Comparison of ENCODE assay signal across 19 cellular contexts in genomic region chr20:51374961-51375360, GRCh38.
DNase-seq lines count a peak whose midpoint lies in the region; ATAC-seq, FAIRE-seq and TF ChIP-seq lines count a peak whose summit lies in the region.
"Had no signal": no experiment of that assay in that cellular context is flagged by ENCODE, and none has a peak within 500 bp of the region (broad histone marks: within the 10 kb centered on the region; RNA-seq: fewer than 3 reads in every experiment).

No MANE protein-coding gene starts in this region.

- H3K4me1 ChIP-seq in left ventricle myocardium inferior (peaks cover 26% of the 10 kb centered on the region), K562 (replicated peaks in 1 of 2; ENCODE audit: control insufficient read depth in 2 of 2, insufficient read depth in 2 of 2, low read length in 2 of 2) (peaks cover 41 to 50% of the 10 kb centered on the region in 2 experiments), hepatocyte (ENCODE audit: insufficient read depth) (peaks cover 4% of the 10 kb centered on the region), prostate gland (replicated peaks) (no peaks in the 10 kb centered on the region)

- H3K36me3 Mint-ChIP-seq in stimulated activated memory B cell treated with anti-CD40 and anti-IgM and Interleukin-4, amounts not matched to agents 10 μg/mL and 1 μg/mL and 100 μg/mL, for 72 hours, result peaks cover 10% of the 10 kb centered on the region

- DNase-seq in cardiac septum (ENCODE audit: low spot score) (peak; percentile 69), left ventricle myocardium inferior (no peak), K562 (ENCODE audit: extremely low read depth in 1 of 4, low spot score in 3 of 4) (no peak), hepatocyte (ENCODE audit: low spot score) (no peak), prostate gland (ENCODE audit: low spot score) (no peak), NCI-H774 (lab: John Stamatoyannopoulos, UW) (no peak)
- DNase-seq: 8988T; CD8-positive, alpha-beta T cell; DND-41; KBM-7; NCI-H1092 treated with DMSO at 0.1 percent for 48 hours; NCI-H1436 treated with DMSO at 0.1 percent for 48 hours; NCI-H1930 had no signal

- no peaks in the 10 kb centered on the region for H3K27me3 Mint-ChIP-seq in stimulated activated memory B cell treated with anti-CD40 and anti-IgM and Interleukin-4, amounts not matched to agents 10 μg/mL and 1 μg/mL and 100 μg/mL, for 72 hours

- H3K4me3 ChIP-seq in left ventricle myocardium inferior (no peak overlapping the region), K562 (no peak overlapping the region), hepatocyte (no peak overlapping the region), prostate gland (no peak overlapping the region)
- H3K4me3 ChIP-seq: BLaER1 treated with 17β-estradiol and CSF1 and Interleukin-3, amounts not matched to agents 10 nM and 100 nM; GM12878 had no signal

- H3K36me3 ChIP-seq in left ventricle myocardium inferior (no peaks in the 10 kb centered on the region), K562 (ENCODE audit: control insufficient read depth, insufficient read depth, low read length) (no peaks in the 10 kb centered on the region), hepatocyte (replicated peaks; ENCODE audit: insufficient read depth, low read depth) (no peaks in the 10 kb centered on the region), prostate gland (no peaks in the 10 kb centered on the region)
- H3K36me3 ChIP-seq: BLaER1 treated with 17β-estradiol and CSF1 and Interleukin-3, amounts not matched to agents 10 nM and 100 nM had no signal

- H3K9ac ChIP-seq in K562 (ENCODE audit: insufficient read depth in 1 of 2, low read depth in 2 of 2, low read length in 2 of 2), result no peak overlapping the region
- H3K9ac ChIP-seq: BLaER1 treated with 17β-estradiol and CSF1 and Interleukin-3, amounts not matched to agents 10 nM and 100 nM had no signal

- H3K9me3 ChIP-seq in left ventricle myocardium inferior (replicated peaks) (no peaks in the 10 kb centered on the region), K562 (replicated peaks; ENCODE audit: control insufficient read depth, insufficient read depth, low read depth, low read length) (no peaks in the 10 kb centered on the region), hepatocyte (ENCODE audit: low read depth) (no peaks in the 10 kb centered on the region), prostate gland (no peaks in the 10 kb centered on the region)

- H2AFZ ChIP-seq in K562 (ENCODE audit: low read depth, low read length) (no peak overlapping the region), hepatocyte (no peak overlapping the region)

- 82% methylated on average over 9 of the region's 9 CpGs for WGBS in K562 (ENCODE audit: insufficient coverage, low coverage, missing lambda C conversion rate)
- WGBS in hepatocyte (ENCODE audit: low lambda C conversion rate, missing lambda C conversion rate), result 96% methylated on average over 8 of the region's 9 CpGs
- WGBS in prostate gland, result 97% methylated on average over 8 of the region's 9 CpGs

- H4K20me1 ChIP-seq in K562 (replicated peaks; ENCODE audit: control insufficient read depth, insufficient read depth, low read length) (0 out of 2 replicates have a peak, but pooled peaks cover 6% of the 10 kb centered on the region), hepatocyte (ENCODE audit: insufficient read depth, poor library complexity, severe bottlenecking) (no peaks in the 10 kb centered on the region)
- H4K20me1 ChIP-seq: BLaER1 treated with 17β-estradiol and CSF1 and Interleukin-3, amounts not matched to agents 10 nM and 100 nM had no signal

- H3K4me3 Mint-ChIP-seq in stimulated activated memory B cell treated with anti-CD40 and anti-IgM and Interleukin-4, amounts not matched to agents 10 μg/mL and 1 μg/mL and 100 μg/mL, for 72 hours, result no peak overlapping the region
- H3K4me3 Mint-ChIP-seq: CD8-positive, alpha-beta T cell had no signal

- intact Hi-C loops in cardiac septum (cut with DNase I), result loop anchor here (5.0 to 10.0 kb wide), 2 partner anchors 250 to 707 kb away; no protein-coding TSS in a partner anchor
- intact Hi-C loops in left ventricle myocardium inferior (cut with micrococcal nuclease), result loop anchor here (5.0 kb wide), 1 partner anchor 222 kb away; no protein-coding TSS in a partner anchor
- intact Hi-C loops in K562 (cut with micrococcal nuclease), result loop anchor here (1.0 to 5.0 kb wide), 2 partner anchors 220 to 707 kb away; no protein-coding TSS in a partner anchor
- intact Hi-C loops in prostate gland (cut with DNase I), result no loop called here

- H3K4me2 ChIP-seq in K562 (ENCODE audit: insufficient read depth, low read length) (no peak overlapping the region), hepatocyte (no peak overlapping the region)

- in situ Hi-C loops in K562 (cut with MboI), result loop anchor here (5.0 to 10.0 kb wide), 2 partner anchors 252 to 710 kb away; no protein-coding TSS in a partner anchor

- H3K79me2 ChIP-seq in K562 (ENCODE audit: control insufficient read depth, insufficient read depth, low read length) (no peaks in the 10 kb centered on the region), hepatocyte (no peaks in the 10 kb centered on the region)

- POLR2A ChIA-PET in K562 (lab: Yijun Ruan, JAX), result interaction anchor here (0.7 kb wide), 1 partner anchor 241 kb away, joined by 3 read pairs; no protein-coding TSS in a partner anchor

- BruUV-seq in K562 (replicated peaks; lab: Mats Ljungman, UMichigan), result no TSS peak

- no peak for TF ChIP-seq CTCF in left ventricle myocardium inferior (IDR thresholded peaks at IDR 0.05; ENCODE audit: borderline replicate concordance)
- no peak for TF ChIP-seq CTCF in K562 (IDR thresholded peaks at IDR 0.05 in 2 of 3, conservative IDR thresholded peaks at IDR 0.05 in 1 of 3; ENCODE audit: insufficient read depth in 2 of 3, low read depth in 1 of 3, low read length in 3 of 3)
- no peak for TF ChIP-seq CTCF in hepatocyte (IDR thresholded peaks at IDR 0.05; ENCODE audit: poor library complexity)
- TF ChIP-seq CTCF in prostate gland (IDR thresholded peaks at IDR 0.05), result no peak

- no peak for FAIRE-seq in K562 (lab: Jason Lieb, UNC)
- FAIRE-seq: GM12878, H54 had no signal

- H3K27ac ChIP-seq in left ventricle myocardium inferior (replicated peaks) (no peak overlapping the region), K562 (ENCODE audit: extremely low read depth, low read depth, low read length) (no peak overlapping the region), hepatocyte (peak overlapping the region; percentile 37), prostate gland (no peak overlapping the region)
- H3K27ac ChIP-seq: BLaER1 treated with 17β-estradiol and CSF1 and Interleukin-3, amounts not matched to agents 10 nM and 100 nM had no signal

- peaks cover 22% of the 10 kb centered on the region for H3K4me1 Mint-ChIP-seq in stimulated activated memory B cell treated with anti-CD40 and anti-IgM and Interleukin-4, amounts not matched to agents 10 μg/mL and 1 μg/mL and 100 μg/mL, for 72 hours

- ATAC-seq in K562 (no peak), GM19328 (IDR thresholded peaks at IDR 0.05; ENCODE audit: unreplicated experiment) (no peak)
- ATAC-seq in stimulated activated memory B cell treated with anti-CD40 and anti-IgM and Interleukin-4, amounts not matched to agents 10 μg/mL and 1 μg/mL and 100 μg/mL, for 72 hours, result no peak
- ATAC-seq: CD8-positive, alpha-beta T cell; GM12878; Panc1 had no signal

- no peak for TF ChIP-seq POLR2A in K562 (conservative IDR thresholded peaks at IDR 0.05)
- no peak for TF ChIP-seq POLR2A in prostate gland (IDR thresholded peaks at IDR 0.05)

- peaks cover 3% of the 10 kb centered on the region for H3K9me3 Mint-ChIP-seq in stimulated activated memory B cell treated with anti-CD40 and anti-IgM and Interleukin-4, amounts not matched to agents 10 μg/mL and 1 μg/mL and 100 μg/mL, for 72 hours
- H3K9me3 Mint-ChIP-seq: CD8-positive, alpha-beta T cell had no signal

- TF ChIP-seq EP300 in K562 (IDR thresholded peaks at IDR 0.05; ENCODE audit: low read length), result no peak

- H3K27me3 ChIP-seq in left ventricle myocardium inferior (ENCODE audit: low read depth) (no peaks in the 10 kb centered on the region), K562 (ENCODE audit: control insufficient read depth in 2 of 2, insufficient read depth in 2 of 2, low read length in 2 of 2) (0 out of 5 replicates have a peak, but pooled peaks cover 0 to 8% of the 10 kb centered on the region in 2 experiments), hepatocyte (no peaks in the 10 kb centered on the region), prostate gland (replicated peaks; ENCODE audit: insufficient read depth) (no peaks in the 10 kb centered on the region)
- H3K27me3 ChIP-seq: BLaER1 treated with 17β-estradiol and CSF1 and Interleukin-3, amounts not matched to agents 10 nM and 100 nM had no signal

- TF ChIP-seq RAD21 in K562 (CRISPR knock-in tag; conservative IDR thresholded peaks at IDR 0.05 in 1 of 2, IDR thresholded peaks at IDR 0.05 in 1 of 2), result no peak

- CTCF ChIA-PET in K562 (lab: Yijun Ruan, JAX; ENCODE audit: low intra/inter-chr PET ratio), result no interaction called here

- H3K9me2 ChIP-seq in hepatocyte (replicated peaks; ENCODE audit: insufficient read depth), result no peaks in the 10 kb centered on the region

- no peaks in the 10 kb centered on the region for H3K9me1 ChIP-seq in K562 (ENCODE audit: control insufficient read depth, insufficient read depth, low read length)

- H3K27ac Mint-ChIP-seq in stimulated activated memory B cell treated with anti-CD40 and anti-IgM and Interleukin-4, amounts not matched to agents 10 μg/mL and 1 μg/mL and 100 μg/mL, for 72 hours, result peak overlapping the region; percentile 31
- H3K27ac Mint-ChIP-seq: CD8-positive, alpha-beta T cell had no signal

TF ChIP-seq in K562, 482 proteins besides CTCF, POLR2A, EP300 and RAD21:
- TF ChIP-seq MNT (conservative IDR thresholded peaks at IDR 0.05), result no peak
- peak; percentile 52 for TF ChIP-seq RBM25 (IDR thresholded peaks at IDR 0.05; ENCODE audit: low read depth, low read length, severe bottlenecking)
- TF ChIP-seq BCOR (IDR thresholded peaks at IDR 0.05), result 0 out of 2 replicates have a peak, but pooled peaks have one; percentile 40
